In the genomic region with DNA sequence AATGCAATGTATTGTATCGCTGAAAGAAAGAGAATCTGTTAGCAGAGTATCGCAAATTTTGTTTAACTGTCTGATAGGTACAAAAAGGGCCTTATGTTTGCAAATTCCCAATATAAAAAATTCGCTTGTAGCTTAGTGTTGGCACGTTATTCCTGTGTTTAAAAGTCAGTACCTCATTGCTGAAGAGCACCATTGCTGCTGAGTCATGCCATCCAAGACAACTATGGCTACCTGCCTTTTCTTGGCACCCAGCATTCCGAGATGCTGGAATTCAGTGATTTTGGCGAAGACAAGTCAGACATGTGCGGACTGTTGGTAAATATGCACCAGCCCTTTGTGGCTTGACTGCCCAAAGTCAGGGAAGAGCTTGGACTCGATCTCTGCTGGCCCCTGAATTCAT, we compare ENCODE assay signal across 25 cellular contexts.
"Had no signal": no experiment of that assay in that cellular context is flagged by ENCODE, and none has a peak within 500 bp of the region (broad histone marks: within the 10 kb centered on the region; RNA-seq: fewer than 3 reads in every experiment).

No MANE protein-coding gene starts in this region.

- H3K27ac Mint-ChIP-seq: immature natural killer cell; mesothelial cell of epicardium; natural killer cell treated with Interleukin-12 subunit alpha and Interleukin-12 subunit beta and Interleukin-15 and Interleukin-18, amount 100 ng/mL, for 72 hours; stimulated activated naive B cell treated with anti-CD40 and anti-IgM and Interleukin-4, amounts not matched to agents 10 μg/mL and 1 μg/mL and 100 μg/mL, for 72 hours; stimulated activated naive CD8-positive, alpha-beta T cell treated with anti-CD3 and anti-CD28 coated beads, Interleukin-15, Interleukin-2, amounts not matched to agents 100 ng/mL and 50 ng/mL, for 24 hours had no signal

- H3K27ac ChIP-seq: coronary artery, lower lobe of right lung, prostate gland, right atrium auricular region, thoracic aorta, transverse colon, upper lobe of right lung, uterus had no signal

- H3K36me3 Mint-ChIP-seq: immature natural killer cell; mesothelial cell of epicardium; naive B cell; natural killer cell treated with Interleukin-12 subunit alpha and Interleukin-12 subunit beta and Interleukin-15 and Interleukin-18, amount 100 ng/mL, for 72 hours; stimulated activated naive B cell treated with anti-CD40 and anti-IgM and Interleukin-4, amounts not matched to agents 10 μg/mL and 1 μg/mL and 100 μg/mL, for 72 hours had no signal

- H3K27me3 ChIP-seq: right atrium auricular region, transverse colon, upper lobe of right lung, uterus had no signal

- H3K4me1 Mint-ChIP-seq: immature natural killer cell; naive B cell; stimulated activated naive B cell treated with anti-CD40 and anti-IgM and Interleukin-4, amounts not matched to agents 10 μg/mL and 1 μg/mL and 100 μg/mL, for 72 hours had no signal

- H3K9me3 ChIP-seq: lower lobe of right lung, mucosa of descending colon, prostate gland, right atrium auricular region, thoracic aorta, transverse colon, upper lobe of right lung, uterus had no signal

- FAIRE-seq: endometrium, frontal cortex, small intestine had no signal

- H3K9me3 Mint-ChIP-seq: immature natural killer cell; naive B cell; natural killer cell treated with Interleukin-12 subunit alpha and Interleukin-12 subunit beta and Interleukin-15 and Interleukin-18, amount 100 ng/mL, for 72 hours; stimulated activated naive CD8-positive, alpha-beta T cell treated with anti-CD3 and anti-CD28 coated beads, Interleukin-15, Interleukin-2, amounts not matched to agents 100 ng/mL and 50 ng/mL, for 24 hours had no signal

- H3K4me1 ChIP-seq: lower lobe of right lung, prostate gland, right atrium auricular region, transverse colon, upper lobe of right lung, uterus had no signal

- H3K4me3 ChIP-seq: coronary artery, lower lobe of right lung, mucosa of descending colon, prostate gland, right atrium auricular region, thoracic aorta, transverse colon, upper lobe of right lung, uterus had no signal

- H3K36me3 ChIP-seq: lower lobe of right lung, prostate gland, right atrium auricular region, thoracic aorta, transverse colon, upper lobe of right lung, uterus had no signal

- H3K4me3 Mint-ChIP-seq: immature natural killer cell; mesothelial cell of epicardium; natural killer cell treated with Interleukin-12 subunit alpha and Interleukin-12 subunit beta and Interleukin-15 and Interleukin-18, amount 100 ng/mL, for 72 hours; stimulated activated naive B cell treated with anti-CD40 and anti-IgM and Interleukin-4, amounts not matched to agents 10 μg/mL and 1 μg/mL and 100 μg/mL, for 72 hours; stimulated activated naive CD8-positive, alpha-beta T cell treated with anti-CD3 and anti-CD28 coated beads, Interleukin-15, Interleukin-2, amounts not matched to agents 100 ng/mL and 50 ng/mL, for 24 hours had no signal

- ATAC-seq: left ventricle myocardium superior; lower lobe of right lung; mucosa of descending colon; natural killer cell treated with Interleukin-12 subunit alpha and Interleukin-12 subunit beta and Interleukin-15 and Interleukin-18, amount 100 ng/mL, for 72 hours; stimulated activated naive B cell treated with anti-CD40 and anti-IgM and Interleukin-4, amounts not matched to agents 10 μg/mL and 1 μg/mL and 100 μg/mL, for 72 hours; upper lobe of right lung had no signal

- DNase-seq: dermis blood vessel endothelial cell; effector memory CD4-positive, alpha-beta T cell; hypothalamus; immature natural killer cell; islet precursor cell; left ventricle myocardium superior; lower lobe of right lung; mucosa of descending colon; naive B cell; small intestine; stimulated activated CD4-positive, alpha-beta T cell treated with anti-CD3 and anti-CD28 coated beads, Interleukin-15, amount 100 ng/mL, for 24 hours; stimulated activated CD4-positive, alpha-beta T cell treated with anti-CD3 and anti-CD28 coated beads, Interleukin-2, amount 100 ng/mL, for 48 hours; stimulated activated naive B cell treated with anti-CD40 and anti-IgM and Interleukin-4, amounts not matched to agents 10 μg/mL and 1 μg/mL and 100 μg/mL, for 72 hours; transverse colon; upper lobe of right lung; uterus had no signal
